In the genomic region with DNA sequence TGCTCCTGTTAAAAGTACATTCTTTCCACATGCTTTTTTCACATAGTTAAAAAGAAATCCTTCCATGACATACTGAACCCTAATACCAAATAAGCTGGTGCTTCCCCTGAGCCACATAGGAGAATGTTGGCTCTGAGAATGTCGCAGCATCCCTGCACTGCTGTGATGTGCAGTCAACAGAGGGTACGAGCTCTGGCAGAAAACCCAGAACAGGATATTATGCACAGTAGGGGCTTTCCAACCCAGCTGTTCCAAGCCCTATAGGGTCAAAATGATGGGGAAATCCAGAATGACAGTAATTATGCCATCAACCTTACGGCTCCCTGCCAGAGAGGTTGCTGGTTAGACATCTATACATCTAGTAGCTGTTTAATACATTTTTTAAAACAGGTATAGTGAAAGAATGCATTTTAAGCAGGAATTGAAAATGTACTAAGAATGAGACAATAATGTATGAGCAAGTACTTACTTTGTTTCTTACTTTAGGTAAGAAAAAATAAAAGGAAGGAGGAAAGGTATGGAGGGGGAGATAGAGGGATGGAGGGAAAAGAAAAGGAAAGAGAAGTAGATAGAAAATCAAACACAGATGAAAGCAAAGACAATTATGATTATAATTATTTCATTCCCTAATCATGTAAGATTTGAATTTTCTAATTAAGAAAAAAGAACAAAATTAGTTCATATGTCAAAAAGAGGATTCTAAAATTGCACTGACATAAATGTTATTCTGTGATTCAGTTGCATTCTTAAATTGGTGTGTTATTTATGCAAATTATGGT, we compare ENCODE assay signal across 8 cellular contexts.
A peak's percentile ranks its signal among the peaks of the same experiment; 100 is the strongest.
DNase-seq lines count a peak whose midpoint lies in the region; ATAC-seq and TF ChIP-seq lines count a peak whose summit lies in the region.

No MANE protein-coding gene starts in this region.

- DNase-seq in activated CD4-positive, alpha-beta T cell treated with anti-CD3 and anti-CD28 coated beads, Interleukin-2, amount 50 U/mL, for 48 hours = peak; percentile 46 to 60
- peak; percentile 7 to 13 for DNase-seq in stimulated activated CD4-positive, alpha-beta T cell treated with anti-CD3 and anti-CD28 coated beads, Interleukin-1b, Interleukin-23, amount 100 ng/mL, for 1 hour (ENCODE audit: low read depth in 2 of 2)
- DNase-seq in GDM1 (lab: John Stamatoyannopoulos, UW) (no peak), type B pancreatic cell (ENCODE audit: extremely low spot score, unreplicated experiment) (no peak), kidney tubule cell (ENCODE audit: low spot score) (no peak)

- H3K4me3 Mint-ChIP-seq in type B pancreatic cell = no peak overlapping the region

- no peaks in the 10 kb centered on the region for H3K36me3 Mint-ChIP-seq in type B pancreatic cell

- no peak for TF ChIP-seq CTCF in type B pancreatic cell (conservative IDR thresholded peaks at IDR 0.05)

- ATAC-seq in GM19025 (IDR thresholded peaks at IDR 0.05; ENCODE audit: low read depth, unreplicated experiment) = peak; percentile 67
- peak; percentile 68 for ATAC-seq in HG03045 (IDR thresholded peaks at IDR 0.05; ENCODE audit: unreplicated experiment)
- ATAC-seq in HG03520 (IDR thresholded peaks at IDR 0.05; ENCODE audit: unreplicated experiment) = no peak

- H3K9me3 Mint-ChIP-seq in type B pancreatic cell = no peaks in the 10 kb centered on the region

- no peaks in the 10 kb centered on the region for H3K4me1 Mint-ChIP-seq in type B pancreatic cell (ENCODE audit: unreplicated experiment)

- no peak overlapping the region for H3K27ac Mint-ChIP-seq in type B pancreatic cell

- H3K27me3 Mint-ChIP-seq in type B pancreatic cell = no peaks in the 10 kb centered on the region

Comparison
In these comparisons a context has a peak if more than half of its experiments do, and no peak if none do; other contexts are left out.
1. DNase-seq: peak in activated CD4-positive, alpha-beta T cell treated with anti-CD3 and anti-CD28 coated beads, Interleukin-2, amount 50 U/mL, for 48 hours (2 of 2) and stimulated activated CD4-positive, alpha-beta T cell treated with anti-CD3 and anti-CD28 coated beads, Interleukin-1b, Interleukin-23, amount 100 ng/mL, for 1 hour (2 of 2); none in GDM1 (single experiment), type B pancreatic cell (single experiment) and kidney tubule cell (single experiment).